Comparison of ENCODE assay signal across 1 cellular context in genomic region chr2:64563436-64563938, GRCh38.
TF ChIP-seq lines count a peak whose summit lies in the region.

No MANE protein-coding gene starts in this region.

TF ChIP-seq in K562, 482 proteins besides CTCF, POLR2A, EP300 and RAD21 (continued from another document):
- TF ChIP-seq ZBTB40 (IDR thresholded peaks at IDR 0.05), result peak; percentile 87
- TF ChIP-seq ZBTB40 (CRISPR knock-in tag; IDR thresholded peaks at IDR 0.05), result peak; percentile 62
- TF ChIP-seq PTTG1 (tag; IDR thresholded peaks at IDR 0.05; ENCODE audit: low read depth), result no peak
